ENCODE assay signal across 8 cellular contexts in genomic region chr1:67759692-67760029, GRCh38.
A peak's percentile ranks its signal among the peaks of the same experiment; 100 is the strongest.
DNase-seq lines count a peak whose midpoint lies in the region; ATAC-seq lines count a peak whose summit lies in the region.

No MANE protein-coding gene starts in this region.

- H3K27me3 ChIP-seq in mucosa of rectum (ENCODE audit: control insufficient read depth in 2 of 2, insufficient read depth in 2 of 2, low read length in 2 of 2): no peaks in the 10 kb centered on the region

- H3K4me1 ChIP-seq in mucosa of rectum (ENCODE audit: control insufficient read depth in 2 of 2, insufficient read depth in 2 of 2, low read length in 2 of 2): peaks cover 43 to 48% of the 10 kb centered on the region in 2 donors

- H3K27ac ChIP-seq in mucosa of rectum (ENCODE audit: low read depth in 2 of 2, low read length in 2 of 2): peak overlapping the region; percentile 88 to 92

- H3K4me3 ChIP-seq in mucosa of rectum (ENCODE audit: low read length in 2 of 2): no peak overlapping the region

- no peaks in the 10 kb centered on the region for H3K9me3 ChIP-seq in mucosa of rectum (ENCODE audit: control insufficient read depth in 2 of 2, low read length in 2 of 2)

- peak; percentile 54 for DNase-seq in RPMI8226
- no peak for DNase-seq in GM19240 (ENCODE audit: insufficient read length, low spot score)
- DNase-seq in occipital lobe (lab: John Stamatoyannopoulos, UW): no peak
- DNase-seq in stimulated activated CD4-positive, alpha-beta T cell treated with anti-CD3 and anti-CD28 coated beads, Interleukin-2, amount 100 ng/mL, for 24 hours: no peak
- DNase-seq in cerebellum (ENCODE audit: low spot score): no peak

- no peaks in the 10 kb centered on the region for H3K36me3 ChIP-seq in mucosa of rectum (ENCODE audit: control insufficient read depth in 2 of 2, insufficient read depth in 2 of 2, low read length in 2 of 2)

- peak overlapping the region in 1 of 2 donors; percentile 63 for H3K9ac ChIP-seq in mucosa of rectum (ENCODE audit: low read depth in 1 of 2, low read length in 2 of 2)

- peak; percentile 5 for ATAC-seq in GM18858 (IDR thresholded peaks at IDR 0.05; ENCODE audit: unreplicated experiment)
- peak; percentile 19 for ATAC-seq in HG02798 (IDR thresholded peaks at IDR 0.05; ENCODE audit: poor library complexity, unreplicated experiment)
